9 cellular contexts compared by ENCODE assay signal in the genomic region with DNA sequence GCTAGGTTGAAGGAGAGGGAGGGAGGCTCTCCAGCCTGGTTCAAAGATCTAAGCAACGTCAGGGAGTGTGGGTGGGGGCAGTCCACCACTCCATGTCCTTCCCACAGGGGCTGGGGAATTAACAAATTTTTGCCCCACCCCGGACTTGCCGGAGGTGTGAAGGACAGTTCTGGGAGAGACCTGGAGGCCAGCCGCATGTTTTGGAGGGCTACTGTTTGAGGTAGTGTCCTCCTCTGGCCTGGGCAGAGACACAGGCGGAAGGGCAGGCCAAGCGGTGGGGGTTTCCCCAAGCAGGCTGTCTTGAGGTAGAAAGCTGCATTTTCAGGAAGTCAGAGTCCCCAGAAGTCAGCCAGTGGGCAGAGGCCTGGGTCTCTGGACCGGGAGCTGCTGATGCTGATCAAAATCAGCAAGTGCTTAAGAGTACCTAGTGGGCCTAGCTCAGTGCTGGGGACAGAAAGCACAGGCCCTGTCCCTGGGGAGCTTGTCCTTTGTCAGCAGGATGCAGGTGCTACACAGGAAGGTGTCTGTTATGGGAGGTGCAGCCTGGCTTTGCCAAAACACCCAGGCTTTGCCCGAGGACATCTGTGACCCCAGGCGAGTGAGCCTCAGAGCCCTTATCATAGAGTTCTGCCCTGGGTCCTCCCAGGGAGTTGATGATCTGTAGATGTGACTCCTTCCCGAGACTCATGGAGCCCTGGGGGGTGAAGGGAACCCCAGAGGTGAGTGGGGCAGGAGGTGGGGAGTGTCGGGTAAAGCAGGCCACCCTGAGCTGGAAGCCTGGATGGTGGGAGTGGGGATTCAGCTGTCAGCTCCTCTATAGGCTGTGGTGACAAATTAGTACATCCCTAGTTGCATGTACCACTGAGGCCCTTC. TPM values are rescaled to one million over a fixed set of nuclear protein-coding genes. Genes with fewer than 3 reads are reported as not detected.
A peak's percentile ranks its signal among the peaks of the same experiment; 100 is the strongest.
DNase-seq lines count a peak whose midpoint lies in the region; ATAC-seq and TF ChIP-seq lines count a peak whose summit lies in the region.
"Had no signal": no experiment of that assay in that cellular context is flagged by ENCODE, and none has a peak within 500 bp of the region (broad histone marks: within the 10 kb centered on the region; RNA-seq: fewer than 3 reads in every experiment).

No MANE protein-coding gene starts in this region.

- H3K56ac ChIP-seq in mesendoderm (ENCODE audit: low read length), result no peak overlapping the region

- no peak overlapping the region for H3K18ac ChIP-seq in mesendoderm (ENCODE audit: low read length)

- intact Hi-C loops in upper lobe of right lung (cut with DNase I) (no loop called here), esophagus squamous epithelium (cut with DNase I) (no loop called here)

- H3K79me2 ChIP-seq in mesendoderm (ENCODE audit: control insufficient read depth, insufficient read depth, low read length), result peaks cover 14% of the 10 kb centered on the region

- no peak overlapping the region for H3K9ac ChIP-seq in mesendoderm (ENCODE audit: low read length)

- H3K36me3 ChIP-seq in upper lobe of right lung, result peaks cover 78% of the 10 kb centered on the region
- H3K36me3 ChIP-seq in esophagus squamous epithelium, result peaks cover 15 to 94% (median 28%) of the 10 kb centered on the region in 3 donors
- peaks cover 6% of the 10 kb centered on the region for H3K36me3 ChIP-seq in mesendoderm (ENCODE audit: control insufficient read depth, insufficient read depth, low read length)

- no peaks in the 10 kb centered on the region for H3K9me3 ChIP-seq in upper lobe of right lung
- no peaks in the 10 kb centered on the region for H3K9me3 ChIP-seq in esophagus squamous epithelium

- TF ChIP-seq CTCF in GM12875 (IDR thresholded peaks at IDR 0.05; ENCODE audit: borderline replicate concordance, insufficient read depth, low read depth, low read length), result no peak
- no peak for TF ChIP-seq CTCF in HL-60 (IDR thresholded peaks at IDR 0.05; ENCODE audit: insufficient read depth, low read length)
- no peak for TF ChIP-seq CTCF in upper lobe of right lung (IDR thresholded peaks at IDR 0.05)
- TF ChIP-seq CTCF in esophagus squamous epithelium (IDR thresholded peaks at IDR 0.05), result no peak

- H3K4ac ChIP-seq in mesendoderm (ENCODE audit: low read depth, low read length), result no peak overlapping the region

- no peak for TF ChIP-seq POLR2A in esophagus squamous epithelium (IDR thresholded peaks at IDR 0.05)

- H3K4me3 ChIP-seq in GM12875 (ENCODE audit: low read depth, low read length) (peak overlapping the region; percentile 64), HL-60 (replicated peaks; ENCODE audit: insufficient read depth, low read length) (no peak overlapping the region), upper lobe of right lung (no peak overlapping the region), esophagus squamous epithelium (no peak overlapping the region), mesendoderm (ENCODE audit: low read length) (no peak overlapping the region)

- no peak overlapping the region for H2BK5ac ChIP-seq in mesendoderm (ENCODE audit: low read length)

- H3K27ac ChIP-seq in HL-60 (replicated peaks) (peak overlapping the region; percentile 64), upper lobe of right lung (peak overlapping the region; percentile 36), esophagus squamous epithelium (peak overlapping the region in 2 of 4 donors; percentile 0 to 33), mesendoderm (ENCODE audit: low read depth, low read length) (no peak overlapping the region)

- 52 to 73% methylated on average over 6 to 9 of the region's 11 CpGs for WGBS in esophagus squamous epithelium, 2 donors
- no CpG with 5 or more reads among the region's 11 CpGs for WGBS in mesendoderm (ENCODE audit: extremely low coverage, insufficient coverage, low lambda C conversion rate)

- H3K4me1 ChIP-seq in upper lobe of right lung (peaks cover 57% of the 10 kb centered on the region), esophagus squamous epithelium (peaks cover 16 to 79% (median 30%) of the 10 kb centered on the region in 3 donors), mesendoderm (ENCODE audit: control insufficient read depth, low read depth, low read length) (peaks cover 7% of the 10 kb centered on the region)

- no peak overlapping the region for H2BK15ac ChIP-seq in mesendoderm (replicated peaks; ENCODE audit: low read depth)

- ATAC-seq in GM21360 (IDR thresholded peaks at IDR 0.05; ENCODE audit: unreplicated experiment) (peak; percentile 37), upper lobe of right lung (peak; percentile 9)

- H3K27me3 ChIP-seq in HL-60 (ENCODE audit: insufficient read depth, poor library complexity, severe bottlenecking), result no peaks in the 10 kb centered on the region
- no peaks in the 10 kb centered on the region for H3K27me3 ChIP-seq in upper lobe of right lung
- no peaks in the 10 kb centered on the region for H3K27me3 ChIP-seq in esophagus squamous epithelium
- H3K27me3 ChIP-seq in mesendoderm (ENCODE audit: insufficient read depth, low read length, poor library complexity), result no peaks in the 10 kb centered on the region

- H3K23ac ChIP-seq in mesendoderm (ENCODE audit: low read length), result no peak overlapping the region

- DNase-seq in HL-60 (ENCODE audit: low read depth in 1 of 2, low spot score in 1 of 2), result peak in 1 of 2 experiments; percentile 40
- DNase-seq in effector CD4-positive, alpha-beta T cell, result peak; percentile 7
- DNase-seq in upper lobe of right lung, result peak; percentile 66
- DNase-seq in esophagus squamous epithelium (lab: John Stamatoyannopoulos, UW), result no peak
- no peak for DNase-seq in mesendoderm
- DNase-seq in NCI-H82 treated with DMSO at 0.1 percent for 48 hours (lab: John Stamatoyannopoulos, UW; ENCODE audit: unreplicated experiment), result no peak
- DNase-seq: IMR-90 had no signal

- no peak overlapping the region for H2AK5ac ChIP-seq in mesendoderm (ENCODE audit: low read length)

- H2BK120ac ChIP-seq in mesendoderm (ENCODE audit: low read depth, low read length), result no peak overlapping the region

- no peak overlapping the region for H4K8ac ChIP-seq in mesendoderm (ENCODE audit: low read depth, low read length)

- H3K79me1 ChIP-seq in mesendoderm (ENCODE audit: low read length), result peaks cover 17% of the 10 kb centered on the region

- no peak overlapping the region for H4K5ac ChIP-seq in mesendoderm (ENCODE audit: low read length)

- no peak overlapping the region for H3K4me2 ChIP-seq in mesendoderm (ENCODE audit: low read length)

RNA-seq across cellular contexts. Expression of a gene that starts 18.6 kb away (rescaled TPM):
- total RNA-seq in upper lobe of right lung (86.7 TPM), esophagus squamous epithelium (10 to 100 TPM in 3 of 4 donors, 1 to 10 TPM in 1; 9.1 to 32.8 (median 14.9) TPM)
- 36.2 TPM for polyA plus RNA-seq in mesendoderm (2013, experiment 1 of 2)
- 36.7 TPM for polyA plus RNA-seq in mesendoderm (2013, experiment 2 of 2)

Comparison
In these comparisons a context has a peak if more than half of its experiments do, and no peak if none do; other contexts are left out.
1. DNase-seq: peak in effector CD4-positive, alpha-beta T cell (single experiment) and upper lobe of right lung (single experiment); none in esophagus squamous epithelium (single experiment), mesendoderm (single experiment) and NCI-H82 treated with DMSO at 0.1 percent for 48 hours (single experiment).